Comparison of ENCODE assay signal across 9 cellular contexts in genomic region chr19:41872775-41873647, GRCh38. TPM values are rescaled to one million over a fixed set of nuclear protein-coding genes. Genes with fewer than 3 reads are reported as not detected.
DNase-seq lines count a peak whose midpoint lies in the region; ATAC-seq and TF ChIP-seq lines count a peak whose summit lies in the region.
"Had no signal": no experiment of that assay in that cellular context is flagged by ENCODE, and none has a peak within 500 bp of the region (broad histone marks: within the 10 kb centered on the region; RNA-seq: fewer than 3 reads in every experiment).

No MANE protein-coding gene starts in this region.

- H3K36me3 ChIP-seq in Loucy (ENCODE audit: insufficient read depth, low read length), result peaks cover 43% of the 10 kb centered on the region; the same call in 1 of the 2 replicates
- peaks cover 39% of the 10 kb centered on the region for H3K36me3 ChIP-seq in SK-N-MC (ENCODE audit: insufficient read depth, low read length)
- peaks cover 41% of the 10 kb centered on the region for H3K36me3 ChIP-seq in left ventricle myocardium inferior
- H3K36me3 ChIP-seq in smooth muscle cell (ENCODE audit: low read depth), result no peaks in the 10 kb centered on the region

- H3K27ac ChIP-seq in SK-N-MC (peak overlapping the region; percentile 76), left ventricle myocardium inferior (replicated peaks) (peak overlapping the region; percentile 30), smooth muscle cell (ENCODE audit: low read depth) (no peak overlapping the region)

- H3K9me3 Mint-ChIP-seq in activated naive CD8-positive, alpha-beta T cell treated with anti-CD3 and anti-CD28 coated beads, Interleukin-2, amount 10 ng/mL, durations not matched to agents 7 days and 5 days, result no peaks in the 10 kb centered on the region
- H3K9me3 Mint-ChIP-seq: dendritic cell treated with granulocyte-macrophage colony-stimulating factor and Interleukin-4, amounts not matched to agents 40 ng/mL and 50 ng/mL, for 4 days had no signal

- no peaks in the 10 kb centered on the region for H3K9me2 ChIP-seq in Loucy (replicated peaks; ENCODE audit: low read depth, low read length)

- H3K9me3 ChIP-seq in Loucy (ENCODE audit: insufficient read depth, low read depth, low read length), result no peaks in the 10 kb centered on the region
- no peaks in the 10 kb centered on the region for H3K9me3 ChIP-seq in SK-N-MC (ENCODE audit: low read depth, low read length)
- no peaks in the 10 kb centered on the region for H3K9me3 ChIP-seq in left ventricle myocardium inferior (replicated peaks)
- no peaks in the 10 kb centered on the region for H3K9me3 ChIP-seq in smooth muscle cell (replicated peaks; ENCODE audit: low read depth)

- 50% methylated on average over 18 of the region's 18 CpGs for WGBS in smooth muscle cell (ENCODE audit: low lambda C conversion rate)

- peaks cover 20% of the 10 kb centered on the region for H3K36me3 Mint-ChIP-seq in activated naive CD8-positive, alpha-beta T cell treated with anti-CD3 and anti-CD28 coated beads, Interleukin-2, amount 10 ng/mL, durations not matched to agents 7 days and 5 days

- no peaks in the 10 kb centered on the region for H3K27me3 Mint-ChIP-seq in activated naive CD8-positive, alpha-beta T cell treated with anti-CD3 and anti-CD28 coated beads, Interleukin-2, amount 10 ng/mL, durations not matched to agents 7 days and 5 days
- H3K27me3 Mint-ChIP-seq: dendritic cell treated with granulocyte-macrophage colony-stimulating factor and Interleukin-4, amounts not matched to agents 40 ng/mL and 50 ng/mL, for 4 days had no signal

- H3K4me1 Mint-ChIP-seq in activated naive CD8-positive, alpha-beta T cell treated with anti-CD3 and anti-CD28 coated beads, Interleukin-2, amount 10 ng/mL, durations not matched to agents 7 days and 5 days, result peaks cover 67% of the 10 kb centered on the region

- H3K27ac Mint-ChIP-seq in activated naive CD8-positive, alpha-beta T cell treated with anti-CD3 and anti-CD28 coated beads, Interleukin-2, amount 10 ng/mL, durations not matched to agents 7 days and 5 days, result peak overlapping the region; percentile 87

- H3K4me3 ChIP-seq in Loucy (ENCODE audit: low read length, poor library complexity, severe bottlenecking), result no peak overlapping the region
- no peak overlapping the region for H3K4me3 ChIP-seq in SK-N-MC
- no peak overlapping the region for H3K4me3 ChIP-seq in left ventricle myocardium inferior
- H3K4me3 ChIP-seq in smooth muscle cell, result no peak overlapping the region

- DNase-seq in ELF-1 (ENCODE audit: low read depth, low spot score), result peak; percentile 93
- no peak for DNase-seq in SK-N-MC (ENCODE audit: low read depth, low spot score)
- DNase-seq in activated naive CD8-positive, alpha-beta T cell treated with anti-CD3 and anti-CD28 coated beads, Interleukin-2, amount 10 ng/mL, durations not matched to agents 7 days and 5 days, result peak; percentile 78
- peak; percentile 61 for DNase-seq in left ventricle myocardium inferior
- no peak for DNase-seq in smooth muscle cell (lab: John Stamatoyannopoulos, UW; ENCODE audit: unreplicated experiment)
- DNase-seq in epidermal melanocyte (ENCODE audit: insufficient read length, low spot score), result no peak

- no peaks in the 10 kb centered on the region for H3K27me3 ChIP-seq in Loucy (ENCODE audit: insufficient read depth, low read length, poor library complexity, severe bottlenecking)
- H3K27me3 ChIP-seq in left ventricle myocardium inferior (ENCODE audit: low read depth), result no peaks in the 10 kb centered on the region
- H3K27me3 ChIP-seq in smooth muscle cell (ENCODE audit: low read depth), result peaks cover 3% of the 10 kb centered on the region

- no peak overlapping the region for H3K9ac ChIP-seq in Loucy (ENCODE audit: low read depth, low read length, poor library complexity, severe bottlenecking)
- H3K9ac ChIP-seq in SK-N-MC (ENCODE audit: insufficient read length), result no peak overlapping the region
- H3K9ac ChIP-seq in smooth muscle cell (ENCODE audit: low read depth), result no peak overlapping the region

- POLR2A ChIA-PET in activated naive CD8-positive, alpha-beta T cell treated with anti-CD3 and anti-CD28 coated beads, Interleukin-2, amount 10 ng/mL, durations not matched to agents 7 days and 5 days (lab: Charles Lee), result interaction anchor here (0.7 to 9.6 kb wide), 15 partner anchors 9 to 85 kb away, joined by 3 to 314 read pairs (median 7); partner anchors contain the start of genes ARHGEF1, ERFL, RABAC1 and RPS19

- H3K4me2 ChIP-seq in Loucy (ENCODE audit: low read depth, low read length, poor library complexity, severe bottlenecking), result no peak overlapping the region
- no peak overlapping the region for H3K4me2 ChIP-seq in smooth muscle cell

- ATAC-seq in activated naive CD8-positive, alpha-beta T cell treated with anti-CD3 and anti-CD28 coated beads, Interleukin-2, amount 10 ng/mL, durations not matched to agents 7 days and 5 days (ENCODE audit: low read depth), result no peak
- no peak for ATAC-seq in GM19324 (IDR thresholded peaks at IDR 0.05; ENCODE audit: low FRiP score, unreplicated experiment)

- peaks cover 28% of the 10 kb centered on the region for H3K4me1 ChIP-seq in Loucy (ENCODE audit: insufficient read depth, low read length, poor library complexity, severe bottlenecking)
- peaks cover 51% of the 10 kb centered on the region for H3K4me1 ChIP-seq in left ventricle myocardium inferior
- no peaks in the 10 kb centered on the region for H3K4me1 ChIP-seq in smooth muscle cell (ENCODE audit: low read depth)

- H3K4me3 Mint-ChIP-seq in activated naive CD8-positive, alpha-beta T cell treated with anti-CD3 and anti-CD28 coated beads, Interleukin-2, amount 10 ng/mL, durations not matched to agents 7 days and 5 days, result peak overlapping the region; percentile 60

- H3K79me2 ChIP-seq in Loucy (ENCODE audit: insufficient read depth, low read length), result peaks cover 21% of the 10 kb centered on the region
- H3K79me2 ChIP-seq in smooth muscle cell (ENCODE audit: low read depth), result peaks cover 3% of the 10 kb centered on the region

- no peak overlapping the region for H2AFZ ChIP-seq in Loucy (ENCODE audit: low read length)
- no peak overlapping the region for H2AFZ ChIP-seq in smooth muscle cell (ENCODE audit: low read depth)

- peak; percentile 89 for TF ChIP-seq CTCF in Loucy (conservative IDR thresholded peaks at IDR 0.05; ENCODE audit: low read length)
- peak; percentile 78 for TF ChIP-seq CTCF in left ventricle myocardium inferior (IDR thresholded peaks at IDR 0.05; ENCODE audit: borderline replicate concordance)
- TF ChIP-seq CTCF in smooth muscle cell (IDR thresholded peaks at IDR 0.05; ENCODE audit: borderline replicate concordance, insufficient read depth, poor library complexity, severe bottlenecking), result peak; percentile 46

- intact Hi-C loops in left ventricle myocardium inferior (cut with micrococcal nuclease), result no loop called here

- H3F3A ChIP-seq in Loucy (ENCODE audit: low read depth) (peaks cover 22% of the 10 kb centered on the region; the same call in 1 of the 2 replicates), smooth muscle cell (ENCODE audit: low read depth) (peaks cover 40% of the 10 kb centered on the region)

- H4K20me1 ChIP-seq in Loucy (ENCODE audit: insufficient read depth, low read length, poor library complexity, severe bottlenecking), result peaks cover 23% of the 10 kb centered on the region
- H4K20me1 ChIP-seq in smooth muscle cell (ENCODE audit: low read depth), result peaks cover 55% of the 10 kb centered on the region

RNA-seq across cellular contexts. Expression of gene CD79A, which starts 4.1 kb away (rescaled TPM):
- 10 to 100 TPM; 28.0 to 29.8 TPM for total RNA-seq in activated naive CD8-positive, alpha-beta T cell treated with anti-CD3 and anti-CD28 coated beads, Interleukin-2, amount 10 ng/mL, durations not matched to agents 7 days and 5 days
- total RNA-seq in left ventricle myocardium inferior, result not detected
- total RNA-seq in smooth muscle cell, result not detected in 2 replicates
- polyA plus RNA-seq in smooth muscle cell, result 0.28 and 0.41 TPM in 2 replicates

RNA-seq across cellular contexts. Expression of gene ARHGEF1, which starts 10.0 kb away (rescaled TPM):
- total RNA-seq in activated naive CD8-positive, alpha-beta T cell treated with anti-CD3 and anti-CD28 coated beads, Interleukin-2, amount 10 ng/mL, durations not matched to agents 7 days and 5 days, result 100 to 1,000 TPM; 807 to 824 TPM
- total RNA-seq in left ventricle myocardium inferior (28.3 TPM), smooth muscle cell (24.2 and 24.3 TPM in 2 replicates)
- polyA plus RNA-seq in smooth muscle cell, result 69.6 and 78.6 TPM in 2 replicates

RNA-seq across cellular contexts. Expression of gene RPS19, which starts 13.0 kb away (rescaled TPM):
- total RNA-seq in activated naive CD8-positive, alpha-beta T cell treated with anti-CD3 and anti-CD28 coated beads, Interleukin-2, amount 10 ng/mL, durations not matched to agents 7 days and 5 days, result 1,000 to 10,000 TPM; 3,237 to 3,326 TPM
- total RNA-seq in left ventricle myocardium inferior (611 TPM), smooth muscle cell (970 and 1,345 TPM in 2 replicates)
- 2,105 and 2,361 TPM in 2 replicates for polyA plus RNA-seq in smooth muscle cell

RNA-seq across cellular contexts. Expression of gene DMRTC2, which starts 28.2 kb away (rescaled TPM):
- not detected for total RNA-seq in activated naive CD8-positive, alpha-beta T cell treated with anti-CD3 and anti-CD28 coated beads, Interleukin-2, amount 10 ng/mL, durations not matched to agents 7 days and 5 days
- total RNA-seq in left ventricle myocardium inferior, result not detected
- not detected in 2 replicates for total RNA-seq in smooth muscle cell
- not detected in 2 replicates for polyA plus RNA-seq in smooth muscle cell

RNA-seq across cellular contexts. Expression of gene LYPD4, which starts 28.5 kb away (rescaled TPM):
- total RNA-seq in activated naive CD8-positive, alpha-beta T cell treated with anti-CD3 and anti-CD28 coated beads, Interleukin-2, amount 10 ng/mL, durations not matched to agents 7 days and 5 days, result not detected
- not detected for total RNA-seq in left ventricle myocardium inferior
- total RNA-seq in smooth muscle cell, result not detected in 2 replicates
- not detected in 2 replicates for polyA plus RNA-seq in smooth muscle cell

Comparison
In these comparisons a context has a peak if more than half of its experiments do, and no peak if none do; other contexts are left out.
1. DNase-seq: peak in ELF-1 (single experiment), activated naive CD8-positive, alpha-beta T cell treated with anti-CD3 and anti-CD28 coated beads, Interleukin-2, amount 10 ng/mL, durations not matched to agents 7 days and 5 days (single experiment) and left ventricle myocardium inferior (single experiment); none in SK-N-MC (single experiment), smooth muscle cell (single experiment) and epidermal melanocyte (single experiment).
2. RNA of gene CD79A, which starts 4.1 kb away (total RNA-seq): 28.0 to 29.8 TPM in activated naive CD8-positive, alpha-beta T cell treated with anti-CD3 and anti-CD28 coated beads, Interleukin-2, amount 10 ng/mL, durations not matched to agents 7 days and 5 days; not detected in left ventricle myocardium inferior (single experiment) and not detected in smooth muscle cell; every median in the first group is over 10 times any median in the second.
3. RNA of gene ARHGEF1, which starts 10.0 kb away (total RNA-seq): 807 to 824 TPM in activated naive CD8-positive, alpha-beta T cell treated with anti-CD3 and anti-CD28 coated beads, Interleukin-2, amount 10 ng/mL, durations not matched to agents 7 days and 5 days; 28.3 TPM in left ventricle myocardium inferior (single experiment) and 24.2 to 24.3 TPM in smooth muscle cell; every median in the first group is over 10 times any median in the second.
4. Peak in every context shown above with its lines, with median percentiles within 50 percentile points of each other: CTCF ChIP-seq.